In genomic region chr2:29644949-29645348, GRCh38 we compare ENCODE assay signal across 12 cellular contexts.
"Had no signal": no experiment of that assay in that cellular context is flagged by ENCODE, and none has a peak within 500 bp of the region (broad histone marks: within the 10 kb centered on the region; RNA-seq: fewer than 3 reads in every experiment).

No MANE protein-coding gene starts in this region.

- H3K4me1 ChIP-seq: colonic mucosa, lower lobe of right lung, tibial artery had no signal

- H3K36me3 ChIP-seq: colonic mucosa, lower lobe of right lung, tibial artery, WERI-Rb-1 had no signal

- H3K27me3 ChIP-seq: colonic mucosa, tibial artery had no signal

- H3K27ac Mint-ChIP-seq: activated CD4-positive, alpha-beta memory T cell treated with anti-CD3 and anti-CD28 coated beads, Interleukin-2, amount 10 ng/mL, durations not matched to agents 7 days and 5 days; activated CD4-positive, alpha-beta T cell treated with anti-CD3 and anti-CD28 coated beads for 36 hours; activated T-helper 1 cell treated with anti-CD3 and anti-CD28 coated beads, Interleukin-12 subunit alpha, Interleukin-12 subunit beta, Interleukin-2, Interleukin-4 antibody, amounts not matched to agents 30 ng/mL and 10 ng/mL and 1 ng/mL, durations not matched to agents 14 hours and 24 hours and 36 hours had no signal

- H3K4me3 Mint-ChIP-seq: activated CD4-positive, alpha-beta memory T cell treated with anti-CD3 and anti-CD28 coated beads, Interleukin-2, amount 10 ng/mL, durations not matched to agents 7 days and 5 days; activated CD4-positive, alpha-beta T cell treated with anti-CD3 and anti-CD28 coated beads for 36 hours; activated T-helper 1 cell treated with anti-CD3 and anti-CD28 coated beads, Interleukin-12 subunit alpha, Interleukin-12 subunit beta, Interleukin-2, Interleukin-4 antibody, amounts not matched to agents 30 ng/mL and 10 ng/mL and 1 ng/mL, durations not matched to agents 14 hours and 24 hours and 36 hours had no signal

- FAIRE-seq: small intestine had no signal

- H3K4me1 Mint-ChIP-seq: activated CD4-positive, alpha-beta memory T cell treated with anti-CD3 and anti-CD28 coated beads, Interleukin-2, amount 10 ng/mL, durations not matched to agents 7 days and 5 days; activated CD4-positive, alpha-beta T cell treated with anti-CD3 and anti-CD28 coated beads for 36 hours had no signal

- ATAC-seq: activated CD4-positive, alpha-beta T cell treated with anti-CD3 and anti-CD28 coated beads for 36 hours; lower lobe of right lung; right cardiac atrium had no signal

- H3K9me3 ChIP-seq: colonic mucosa, tibial artery had no signal

- H3K27ac ChIP-seq: colonic mucosa, lower lobe of right lung, tibial artery, WERI-Rb-1 had no signal

- DNase-seq: activated CD4-positive, alpha-beta memory T cell treated with anti-CD3 and anti-CD28 coated beads, Interleukin-2, amount 10 ng/mL, durations not matched to agents 7 days and 5 days; activated CD4-positive, alpha-beta T cell treated with anti-CD3 and anti-CD28 coated beads for 36 hours; activated naive CD4-positive, alpha-beta T cell; colonic mucosa; effector CD4-positive, alpha-beta T cell; lower lobe of right lung; midbrain; right cardiac atrium; small intestine; tibial artery; WERI-Rb-1 had no signal

- H3K4me3 ChIP-seq: colonic mucosa, lower lobe of right lung, tibial artery had no signal
